Comparison of ENCODE assay signal across 19 cellular contexts in the genomic region with DNA sequence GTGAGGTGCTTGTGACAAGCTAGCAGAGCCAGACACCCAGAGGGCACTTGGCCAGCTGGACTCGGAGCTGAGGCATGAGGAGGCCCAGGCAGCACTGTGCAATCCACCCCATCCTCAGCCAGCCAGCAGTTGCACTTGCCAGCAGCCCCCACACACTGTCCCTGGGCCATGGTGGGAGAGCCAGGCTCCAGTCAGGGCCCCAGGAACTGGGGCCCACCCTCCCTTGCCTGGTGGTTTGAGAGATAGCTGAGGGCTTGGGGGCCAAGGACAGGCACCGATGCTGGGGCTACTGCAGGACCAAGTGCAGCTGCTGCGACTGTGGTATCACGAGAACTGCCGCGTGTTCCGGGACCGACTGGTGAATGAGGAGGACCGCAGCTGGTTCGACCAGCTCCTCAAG. TPM values are rescaled to one million over a fixed set of nuclear protein-coding genes. Genes with fewer than 3 reads are reported as not detected.
A peak's percentile ranks its signal among the peaks of the same experiment; 100 is the strongest.
DNase-seq lines count a peak whose midpoint lies in the region; ATAC-seq and TF ChIP-seq lines count a peak whose summit lies in the region.
"Had no signal": no experiment of that assay in that cellular context is flagged by ENCODE, and none has a peak within 500 bp of the region (broad histone marks: within the 10 kb centered on the region; RNA-seq: fewer than 3 reads in every experiment).

No MANE protein-coding gene starts in this region.

- no peak overlapping the region for H3K4ac ChIP-seq in mesenchymal stem cell (ENCODE audit: low read depth in 1 of 2, low read length in 2 of 2)

- peak; percentile 16 to 55 (median 32) for ATAC-seq in heart left ventricle
- ATAC-seq in GM18517 (IDR thresholded peaks at IDR 0.05; ENCODE audit: unreplicated experiment), result no peak

- H3K36me3 Mint-ChIP-seq in neural progenitor cell, result no peaks in the 10 kb centered on the region

- peaks cover 7% of the 10 kb centered on the region for H3K4me1 Mint-ChIP-seq in neural progenitor cell
- H3K4me1 Mint-ChIP-seq: CD4-positive, CD25-positive, alpha-beta regulatory T cell had no signal

- H3K4me3 ChIP-seq in heart left ventricle (no peak overlapping the region), right atrium auricular region (no peak overlapping the region), dorsolateral prefrontal cortex (no peak overlapping the region), mesenchymal stem cell (ENCODE audit: insufficient read depth in 1 of 2, low read depth in 1 of 2, low read length in 2 of 2) (no peak overlapping the region), neural progenitor cell (no peak overlapping the region)
- H3K4me3 ChIP-seq: GM23248, HAP-1 had no signal

- no peak overlapping the region for H2BK120ac ChIP-seq in mesenchymal stem cell (ENCODE audit: low read depth, low read length)

- H3K27ac Mint-ChIP-seq in neural progenitor cell, result no peak overlapping the region

- H3K27ac ChIP-seq in heart left ventricle, result no peak overlapping the region
- no peak overlapping the region for H3K27ac ChIP-seq in right atrium auricular region
- peak overlapping the region in 32 of 59 donors; percentile 2 to 84 (median 54) for H3K27ac ChIP-seq in dorsolateral prefrontal cortex
- no peak overlapping the region for H3K27ac ChIP-seq in mesenchymal stem cell (ENCODE audit: low read length, poor library complexity, severe bottlenecking)
- peak overlapping the region; percentile 31 for H3K27ac ChIP-seq in substantia nigra (ENCODE audit: low read depth, low read length, poor library complexity, severe bottlenecking)
- no peak overlapping the region for H3K27ac ChIP-seq in neural progenitor cell
- H3K27ac ChIP-seq: GM23248 had no signal

- H3F3A ChIP-seq in neural progenitor cell (ENCODE audit: low read depth), result no peaks in the 10 kb centered on the region

- H3K18ac ChIP-seq in mesenchymal stem cell (ENCODE audit: low read depth in 1 of 2, low read length in 2 of 2), result no peak overlapping the region

- TF ChIP-seq POLR2A in heart left ventricle (IDR thresholded peaks at IDR 0.05), result no peak

- no peak overlapping the region for H2BK5ac ChIP-seq in mesenchymal stem cell (ENCODE audit: low read depth, low read length, poor library complexity, severe bottlenecking)

- no peaks in the 10 kb centered on the region for H3K9me3 Mint-ChIP-seq in neural progenitor cell
- H3K9me3 Mint-ChIP-seq: CD4-positive, CD25-positive, alpha-beta regulatory T cell had no signal

- H2AFZ ChIP-seq in mesenchymal stem cell (ENCODE audit: low read depth, low read length) (no peak overlapping the region), neural progenitor cell (replicated peaks) (no peak overlapping the region)
- H2AFZ ChIP-seq: GM23248 had no signal

- H4K8ac ChIP-seq in mesenchymal stem cell (ENCODE audit: low read length), result no peak overlapping the region

- no peak overlapping the region for H2AK5ac ChIP-seq in mesenchymal stem cell (ENCODE audit: low read length, severe bottlenecking)

- H3K27me3 Mint-ChIP-seq in neural progenitor cell (ENCODE audit: insufficient read depth, low read depth), result peaks cover 4% of the 10 kb centered on the region
- H3K27me3 Mint-ChIP-seq: CD4-positive, CD25-positive, alpha-beta regulatory T cell had no signal

- no peaks in the 10 kb centered on the region for H3K79me2 ChIP-seq in neural progenitor cell (ENCODE audit: low read depth)

- H4K91ac ChIP-seq in mesenchymal stem cell (ENCODE audit: low read length), result no peak overlapping the region

- H3K9ac ChIP-seq in mesenchymal stem cell (ENCODE audit: low read length) (no peak overlapping the region), neural progenitor cell (no peak overlapping the region)
- H3K9ac ChIP-seq: GM23248 had no signal

- H2BK15ac ChIP-seq in mesenchymal stem cell (ENCODE audit: low read depth, poor library complexity, severe bottlenecking), result peak overlapping the region; percentile 3

- H3K4me1 ChIP-seq in heart left ventricle, result peaks cover 0 to 5% (median 0%) of the 10 kb centered on the region in 12 donors
- H3K4me1 ChIP-seq in right atrium auricular region, result no peaks in the 10 kb centered on the region
- H3K4me1 ChIP-seq in mesenchymal stem cell (ENCODE audit: control insufficient read depth, insufficient read depth, low read depth, low read length), result no peaks in the 10 kb centered on the region
- H3K4me1 ChIP-seq in neural progenitor cell, result no peaks in the 10 kb centered on the region
- H3K4me1 ChIP-seq: BE2C, HAP-1 had no signal

- H3K9me3 ChIP-seq in heart left ventricle, result no peaks in the 10 kb centered on the region
- no peaks in the 10 kb centered on the region for H3K9me3 ChIP-seq in right atrium auricular region
- H3K9me3 ChIP-seq in mesenchymal stem cell (ENCODE audit: control insufficient read depth, low read length), result no peaks in the 10 kb centered on the region
- H3K9me3 ChIP-seq in neural progenitor cell (ENCODE audit: low read depth), result no peaks in the 10 kb centered on the region
- H3K9me3 ChIP-seq: BE2C, HAP-1 had no signal

- H3K4me2 ChIP-seq in mesenchymal stem cell (ENCODE audit: low read length, poor library complexity, severe bottlenecking) (no peak overlapping the region), neural progenitor cell (no peak overlapping the region)

- TF ChIP-seq CTCF in heart left ventricle (IDR thresholded peaks at IDR 0.05), result no peak
- TF ChIP-seq CTCF in right atrium auricular region (IDR thresholded peaks at IDR 0.05), result no peak
- no peak for TF ChIP-seq CTCF in dorsolateral prefrontal cortex (IDR thresholded peaks at IDR 0.05 in 54 of 56, conservative IDR thresholded peaks at IDR 0.05 in 2 of 56; ENCODE audit: low read depth in 1 of 56, partially characterized antibody in 56 of 56)
- no peak for TF ChIP-seq CTCF in neural progenitor cell (IDR thresholded peaks at IDR 0.05)

- peaks cover 0 to 13% (median 0%) of the 10 kb centered on the region in 9 donors for H3K36me3 ChIP-seq in heart left ventricle
- no peaks in the 10 kb centered on the region for H3K36me3 ChIP-seq in right atrium auricular region
- H3K36me3 ChIP-seq in mesenchymal stem cell (ENCODE audit: control insufficient read depth in 1 of 2, insufficient read depth in 2 of 2, low read depth in 1 of 2, low read length in 2 of 2), result peaks cover 0 to 9% of the 10 kb centered on the region in 2 experiments
- H3K36me3 ChIP-seq in neural progenitor cell, result no peaks in the 10 kb centered on the region
- H3K36me3 ChIP-seq: BE2C, HAP-1 had no signal

- WGBS in heart left ventricle, 4 donors, result 80 to 87% (median 83%) methylated on average over 9 to 10 of the region's 10 CpGs
- WGBS in mesenchymal stem cell, result 92% methylated on average over 9 of the region's 10 CpGs

- no peaks in the 10 kb centered on the region for H4K20me1 ChIP-seq in neural progenitor cell (ENCODE audit: low read depth)

- no peak overlapping the region for H3K4me3 Mint-ChIP-seq in neural progenitor cell
- H3K4me3 Mint-ChIP-seq: CD4-positive, CD25-positive, alpha-beta regulatory T cell had no signal

- H3K23ac ChIP-seq in mesenchymal stem cell (ENCODE audit: low read length in 2 of 2), result no peak overlapping the region

- intact Hi-C loops in heart left ventricle (cut with DNase I) (loop anchor here in 1 of 10 donors (10.0 kb wide), 1 partner anchor 75 kb away; no protein-coding TSS in a partner anchor), dorsolateral prefrontal cortex (cut with DNase I) (loop anchor here in 1 of 2 donors (10.0 kb wide), 1 partner anchor 85 kb away; no protein-coding TSS in a partner anchor)

- no peak overlapping the region for H3K14ac ChIP-seq in mesenchymal stem cell (ENCODE audit: low read length in 2 of 2)

- no peaks in the 10 kb centered on the region for H3K79me1 ChIP-seq in mesenchymal stem cell (replicated peaks; ENCODE audit: low read length, poor library complexity, severe bottlenecking)

- H3K27me3 ChIP-seq in heart left ventricle (no peaks in the 10 kb centered on the region), right atrium auricular region (no peaks in the 10 kb centered on the region), dorsolateral prefrontal cortex (no peaks in the 10 kb centered on the region), mesenchymal stem cell (ENCODE audit: control insufficient read depth in 1 of 2, insufficient read depth in 1 of 2, low read length in 2 of 2) (peaks cover 11 to 53% of the 10 kb centered on the region in 2 experiments), neural progenitor cell (peaks cover 6% of the 10 kb centered on the region)
- H3K27me3 ChIP-seq: BE2C had no signal

- DNase-seq in heart left ventricle (peak in 1 of 5 donors; percentile 43), right atrium auricular region (ENCODE audit: low spot score) (no peak), dorsolateral prefrontal cortex (no peak), mesenchymal stem cell (no peak), substantia nigra (lab: John Stamatoyannopoulos, UW) (peak in 15 of 49 donors; percentile 7 to 69 (median 27)), neural progenitor cell (ENCODE audit: low spot score) (no peak), NCI-H524 treated with DMSO at 0.1 percent for 48 hours (lab: John Stamatoyannopoulos, UW) (no peak)
- DNase-seq: BE2C; CD4-positive, CD25-positive, alpha-beta regulatory T cell; COR-L47; DMS 273 treated with DMSO at 0.1 percent for 48 hours; GM23248; NCI-H1105; NCI-H1694; NCI-H2081 treated with DMSO at 0.1 percent for 48 hours; NCI-H748 treated with DMSO at 0.1 percent for 48 hours; RPMI8226 had no signal

- no peak overlapping the region for H2BK12ac ChIP-seq in mesenchymal stem cell (ENCODE audit: low read length in 2 of 2)

RNA-seq across cellular contexts. Expression of gene BAP1, which starts 30.2 kb away (rescaled TPM):
- total RNA-seq in heart left ventricle (10 to 100 TPM; 50.0 to 75.9 (median 55.1) TPM), right atrium auricular region (10 to 100 TPM; 38.8 to 53.9 TPM), dorsolateral prefrontal cortex (100 to 1,000 TPM in 117 of 120 experiments, 10 to 100 TPM in 3; 79.2 to 188 (median 136) TPM), neural progenitor cell (ENCODE audit: low replicate concordance) (55.5 and 102 TPM in 2 replicates)
- 10 to 100 TPM; 40.3 to 78.9 TPM for polyA plus RNA-seq in heart left ventricle
- polyA plus RNA-seq in mesenchymal stem cell (2013, experiment 1 of 2), result 40.0 TPM
- polyA plus RNA-seq in mesenchymal stem cell (2013, experiment 2 of 2), result 38.7 TPM

RNA-seq across cellular contexts. Expression of gene PHF7, which starts 30.9 kb away (rescaled TPM):
- 10 to 100 TPM; 10.8 to 27.6 (median 16.4) TPM for total RNA-seq in heart left ventricle
- polyA plus RNA-seq in heart left ventricle, result 1 to 10 TPM; 4.0 to 4.2 TPM
- total RNA-seq in right atrium auricular region, result 10 to 100 TPM; 10.1 to 17.6 TPM
- 10 to 100 TPM in 104 of 120 experiments, 1 to 10 TPM in 16; 5.3 to 27.0 (median 14.3) TPM for total RNA-seq in dorsolateral prefrontal cortex
- 5.6 TPM for polyA plus RNA-seq in mesenchymal stem cell (2013, experiment 1 of 2)
- polyA plus RNA-seq in mesenchymal stem cell (2013, experiment 2 of 2), result 5.8 TPM
- 9.9 and 13.0 TPM in 2 replicates for total RNA-seq in neural progenitor cell (ENCODE audit: low replicate concordance)

Comparison
In these comparisons a context has a peak if more than half of its experiments do, and no peak if none do; other contexts are left out.
1. H3K27ac ChIP-seq: peak in dorsolateral prefrontal cortex (32 of 59) and substantia nigra (single experiment); none in heart left ventricle (0 of 12), right atrium auricular region (0 of 2), mesenchymal stem cell (single experiment) and neural progenitor cell (single experiment).